Comparison of ENCODE assay signal across 20 cellular contexts in the genomic region with DNA sequence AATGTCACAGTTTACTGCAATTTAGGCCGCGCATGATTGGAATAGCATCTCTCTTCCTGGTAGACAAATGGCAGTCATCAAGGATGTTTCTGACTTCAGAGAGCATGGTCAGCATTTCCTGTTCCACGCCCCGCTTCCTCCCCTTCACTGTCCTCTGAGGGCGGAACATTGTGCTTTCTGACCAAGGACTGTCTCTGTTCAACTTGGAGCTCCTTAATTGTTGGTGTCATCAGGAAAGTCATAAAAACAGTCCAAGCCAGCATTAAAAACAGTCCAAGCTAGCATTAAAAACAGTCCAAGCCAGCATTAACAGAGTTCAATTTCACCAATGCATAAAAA.
A peak's percentile ranks its signal among the peaks of the same experiment; 100 is the strongest.
DNase-seq lines count a peak whose midpoint lies in the region; ATAC-seq and TF ChIP-seq lines count a peak whose summit lies in the region.
"Had no signal": no experiment of that assay in that cellular context is flagged by ENCODE, and none has a peak within 500 bp of the region (broad histone marks: within the 10 kb centered on the region; RNA-seq: fewer than 3 reads in every experiment).

No MANE protein-coding gene starts in this region.

- no peaks in the 10 kb centered on the region for H3K36me3 ChIP-seq in muscle layer of duodenum (ENCODE audit: control insufficient read depth in 1 of 2, insufficient read depth in 2 of 2, low read length in 2 of 2)
- H3K36me3 ChIP-seq in spleen: no peaks in the 10 kb centered on the region
- H3K36me3 ChIP-seq in HAP-1 (replicated peaks): no peaks in the 10 kb centered on the region

- in situ Hi-C loops in HAP-1 (cut with MboI; ENCODE audit: low sequenced_read_pairs): no loop called here

- no peak overlapping the region for H3K27ac ChIP-seq in right cardiac atrium (ENCODE audit: low read length)
- H3K27ac ChIP-seq in muscle layer of duodenum (ENCODE audit: low read length): peak overlapping the region; percentile 51
- peak overlapping the region; percentile 39 to 83 (median 74) for H3K27ac ChIP-seq in spleen
- H3K27ac ChIP-seq: 22Rv1, KMS-11 had no signal

- TF ChIP-seq CTCF in spleen (IDR thresholded peaks at IDR 0.05 in 8 of 11, conservative IDR thresholded peaks at IDR 0.05 in 3 of 11) (no peak), endothelial cell (IDR thresholded peaks at IDR 0.05; ENCODE audit: unreplicated experiment) (no peak)

- no peak for TF ChIP-seq POLR2A in spleen (IDR thresholded peaks at IDR 0.05)

- 42% methylated on average over 5 of the region's 5 CpGs for WGBS in right cardiac atrium
- WGBS in spleen, 5 donors: 13 to 41% (median 23%) methylated on average over 3 to 5 of the region's 5 CpGs

- peaks cover 4% of the 10 kb centered on the region for H3K9me3 Mint-ChIP-seq in endothelial cell (ENCODE audit: unreplicated experiment)
- H3K9me3 Mint-ChIP-seq: CD4-positive, alpha-beta T cell had no signal

- no peaks in the 10 kb centered on the region for H3K27me3 ChIP-seq in right cardiac atrium (ENCODE audit: control insufficient read depth, insufficient read depth)
- H3K27me3 ChIP-seq in muscle layer of duodenum (ENCODE audit: low read depth, low read length): no peaks in the 10 kb centered on the region
- H3K27me3 ChIP-seq in spleen (replicated peaks in 1 of 7): no peaks in the 10 kb centered on the region
- H3K27me3 ChIP-seq in HAP-1 (ENCODE audit: low read depth): no peaks in the 10 kb centered on the region

- H3K4me1 Mint-ChIP-seq in endothelial cell (ENCODE audit: unreplicated experiment): peaks cover 4% of the 10 kb centered on the region

- H3K4me1 ChIP-seq in right cardiac atrium (ENCODE audit: control insufficient read depth, insufficient read depth, low read length) (no peaks in the 10 kb centered on the region), muscle layer of duodenum (ENCODE audit: control insufficient read depth in 1 of 2, insufficient read depth in 2 of 2, low read length in 2 of 2) (no peaks in the 10 kb centered on the region), spleen (peaks cover 0 to 14% (median 2%) of the 10 kb centered on the region in 6 donors), HAP-1 (no peaks in the 10 kb centered on the region)
- H3K4me1 ChIP-seq: Caco-2 had no signal

- peaks cover 4% of the 10 kb centered on the region for H3K36me3 Mint-ChIP-seq in endothelial cell (ENCODE audit: low read depth, unreplicated experiment)

- no peak overlapping the region for H3K4me3 ChIP-seq in right cardiac atrium (ENCODE audit: low read length)
- no peak overlapping the region for H3K4me3 ChIP-seq in muscle layer of duodenum (ENCODE audit: low read depth in 1 of 2, low read length in 2 of 2)
- no peak overlapping the region for H3K4me3 ChIP-seq in spleen
- no peak overlapping the region for H3K4me3 ChIP-seq in HAP-1

- ATAC-seq in right cardiac atrium: peak; percentile 35 to 68
- ATAC-seq: Panc1 had no signal

- H3K9me3 ChIP-seq in right cardiac atrium (ENCODE audit: control insufficient read depth, low read length) (no peaks in the 10 kb centered on the region), muscle layer of duodenum (ENCODE audit: control insufficient read depth in 1 of 2, low read length in 2 of 2) (no peaks in the 10 kb centered on the region), spleen (no peaks in the 10 kb centered on the region), HAP-1 (no peaks in the 10 kb centered on the region)
- H3K9me3 ChIP-seq: Caco-2 had no signal

- DNase-seq in NCI-H748 (lab: John Stamatoyannopoulos, UW; ENCODE audit: unreplicated experiment) (peak; percentile 33), NCI-H748 treated with DMSO at 0.1 percent for 48 hours (lab: John Stamatoyannopoulos, UW) (no peak), right cardiac atrium (no peak), spleen (no peak), endothelial cell (ENCODE audit: low spot score) (no peak), HAP-1 (ENCODE audit: low spot score in 2 of 2) (no peak), NCI-H146 (lab: John Stamatoyannopoulos, UW) (no peak)
- DNase-seq: AML-193; Caco-2; CD4-positive, alpha-beta T cell; H7; MV-4-11; NCI-H187; NCI-H345; NCI-H524 treated with DMSO at 0.1 percent for 48 hours; SHP77 had no signal

- no peak overlapping the region for H3K4me3 Mint-ChIP-seq in endothelial cell (ENCODE audit: unreplicated experiment)
- H3K4me3 Mint-ChIP-seq: CD4-positive, alpha-beta T cell had no signal

- intact Hi-C loops in right cardiac atrium (cut with DNase I): no loop called here
- intact Hi-C loops in spleen (cut with DNase I; ENCODE audit: low total_unique reads): no loop called here

- H3K27me3 Mint-ChIP-seq in endothelial cell (ENCODE audit: unreplicated experiment): peaks cover 9% of the 10 kb centered on the region

- no peak overlapping the region for H3K27ac Mint-ChIP-seq in endothelial cell (ENCODE audit: unreplicated experiment)
- H3K27ac Mint-ChIP-seq: CD4-positive, alpha-beta T cell had no signal
